1 cellular context compared by ENCODE assay signal in the genomic region with DNA sequence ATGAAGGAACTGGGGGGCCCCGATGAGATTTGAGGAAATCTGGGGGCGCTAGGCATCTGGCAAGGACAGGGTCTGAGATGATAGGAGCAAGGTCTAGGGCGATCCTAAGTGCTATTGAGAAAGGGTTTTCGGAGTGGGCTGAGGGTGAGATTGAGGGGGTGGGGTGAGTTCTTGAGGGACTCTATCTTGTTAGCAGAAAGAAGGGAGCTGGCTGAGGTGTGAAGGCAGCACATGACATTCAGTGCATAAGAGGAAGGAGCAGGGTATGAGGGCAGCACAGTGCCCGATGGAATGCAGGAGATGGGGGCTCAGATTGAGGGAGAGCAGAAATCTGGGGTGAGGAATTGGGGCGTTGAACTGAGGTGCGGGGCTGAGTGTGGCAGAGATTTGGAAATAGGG.
TF ChIP-seq lines count a peak whose summit lies in the region.

No MANE protein-coding gene starts in this region.

TF ChIP-seq in GM23338, 12 proteins besides CTCF, POLR2A, EP300 and RAD21 (continued from another document):
- TF ChIP-seq, protein P1, sequence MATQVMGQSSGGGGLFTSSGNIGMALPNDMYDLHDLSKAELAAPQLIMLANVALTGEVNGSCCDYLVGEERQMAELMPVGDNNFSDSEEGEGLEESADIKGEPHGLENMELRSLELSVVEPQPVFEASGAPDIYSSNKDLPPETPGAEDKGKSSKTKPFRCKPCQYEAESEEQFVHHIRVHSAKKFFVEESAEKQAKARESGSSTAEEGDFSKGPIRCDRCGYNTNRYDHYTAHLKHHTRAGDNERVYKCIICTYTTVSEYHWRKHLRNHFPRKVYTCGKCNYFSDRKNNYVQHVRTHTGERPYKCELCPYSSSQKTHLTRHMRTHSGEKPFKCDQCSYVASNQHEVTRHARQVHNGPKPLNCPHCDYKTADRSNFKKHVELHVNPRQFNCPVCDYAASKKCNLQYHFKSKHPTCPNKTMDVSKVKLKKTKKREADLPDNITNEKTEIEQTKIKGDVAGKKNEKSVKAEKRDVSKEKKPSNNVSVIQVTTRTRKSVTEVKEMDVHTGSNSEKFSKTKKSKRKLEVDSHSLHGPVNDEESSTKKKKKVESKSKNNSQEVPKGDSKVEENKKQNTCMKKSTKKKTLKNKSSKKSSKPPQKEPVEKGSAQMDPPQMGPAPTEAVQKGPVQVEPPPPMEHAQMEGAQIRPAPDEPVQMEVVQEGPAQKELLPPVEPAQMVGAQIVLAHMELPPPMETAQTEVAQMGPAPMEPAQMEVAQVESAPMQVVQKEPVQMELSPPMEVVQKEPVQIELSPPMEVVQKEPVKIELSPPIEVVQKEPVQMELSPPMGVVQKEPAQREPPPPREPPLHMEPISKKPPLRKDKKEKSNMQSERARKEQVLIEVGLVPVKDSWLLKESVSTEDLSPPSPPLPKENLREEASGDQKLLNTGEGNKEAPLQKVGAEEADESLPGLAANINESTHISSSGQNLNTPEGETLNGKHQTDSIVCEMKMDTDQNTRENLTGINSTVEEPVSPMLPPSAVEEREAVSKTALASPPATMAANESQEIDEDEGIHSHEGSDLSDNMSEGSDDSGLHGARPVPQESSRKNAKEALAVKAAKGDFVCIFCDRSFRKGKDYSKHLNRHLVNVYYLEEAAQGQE (IDR thresholded peaks at IDR 0.05; ENCODE audit: unreplicated experiment): no peak
- no peak for TF ChIP-seq JUNB (IDR thresholded peaks at IDR 0.05; ENCODE audit: unreplicated experiment)
- TF ChIP-seq NANOG (IDR thresholded peaks at IDR 0.05; ENCODE audit: borderline replicate concordance): no peak
- TF ChIP-seq, protein P2, sequence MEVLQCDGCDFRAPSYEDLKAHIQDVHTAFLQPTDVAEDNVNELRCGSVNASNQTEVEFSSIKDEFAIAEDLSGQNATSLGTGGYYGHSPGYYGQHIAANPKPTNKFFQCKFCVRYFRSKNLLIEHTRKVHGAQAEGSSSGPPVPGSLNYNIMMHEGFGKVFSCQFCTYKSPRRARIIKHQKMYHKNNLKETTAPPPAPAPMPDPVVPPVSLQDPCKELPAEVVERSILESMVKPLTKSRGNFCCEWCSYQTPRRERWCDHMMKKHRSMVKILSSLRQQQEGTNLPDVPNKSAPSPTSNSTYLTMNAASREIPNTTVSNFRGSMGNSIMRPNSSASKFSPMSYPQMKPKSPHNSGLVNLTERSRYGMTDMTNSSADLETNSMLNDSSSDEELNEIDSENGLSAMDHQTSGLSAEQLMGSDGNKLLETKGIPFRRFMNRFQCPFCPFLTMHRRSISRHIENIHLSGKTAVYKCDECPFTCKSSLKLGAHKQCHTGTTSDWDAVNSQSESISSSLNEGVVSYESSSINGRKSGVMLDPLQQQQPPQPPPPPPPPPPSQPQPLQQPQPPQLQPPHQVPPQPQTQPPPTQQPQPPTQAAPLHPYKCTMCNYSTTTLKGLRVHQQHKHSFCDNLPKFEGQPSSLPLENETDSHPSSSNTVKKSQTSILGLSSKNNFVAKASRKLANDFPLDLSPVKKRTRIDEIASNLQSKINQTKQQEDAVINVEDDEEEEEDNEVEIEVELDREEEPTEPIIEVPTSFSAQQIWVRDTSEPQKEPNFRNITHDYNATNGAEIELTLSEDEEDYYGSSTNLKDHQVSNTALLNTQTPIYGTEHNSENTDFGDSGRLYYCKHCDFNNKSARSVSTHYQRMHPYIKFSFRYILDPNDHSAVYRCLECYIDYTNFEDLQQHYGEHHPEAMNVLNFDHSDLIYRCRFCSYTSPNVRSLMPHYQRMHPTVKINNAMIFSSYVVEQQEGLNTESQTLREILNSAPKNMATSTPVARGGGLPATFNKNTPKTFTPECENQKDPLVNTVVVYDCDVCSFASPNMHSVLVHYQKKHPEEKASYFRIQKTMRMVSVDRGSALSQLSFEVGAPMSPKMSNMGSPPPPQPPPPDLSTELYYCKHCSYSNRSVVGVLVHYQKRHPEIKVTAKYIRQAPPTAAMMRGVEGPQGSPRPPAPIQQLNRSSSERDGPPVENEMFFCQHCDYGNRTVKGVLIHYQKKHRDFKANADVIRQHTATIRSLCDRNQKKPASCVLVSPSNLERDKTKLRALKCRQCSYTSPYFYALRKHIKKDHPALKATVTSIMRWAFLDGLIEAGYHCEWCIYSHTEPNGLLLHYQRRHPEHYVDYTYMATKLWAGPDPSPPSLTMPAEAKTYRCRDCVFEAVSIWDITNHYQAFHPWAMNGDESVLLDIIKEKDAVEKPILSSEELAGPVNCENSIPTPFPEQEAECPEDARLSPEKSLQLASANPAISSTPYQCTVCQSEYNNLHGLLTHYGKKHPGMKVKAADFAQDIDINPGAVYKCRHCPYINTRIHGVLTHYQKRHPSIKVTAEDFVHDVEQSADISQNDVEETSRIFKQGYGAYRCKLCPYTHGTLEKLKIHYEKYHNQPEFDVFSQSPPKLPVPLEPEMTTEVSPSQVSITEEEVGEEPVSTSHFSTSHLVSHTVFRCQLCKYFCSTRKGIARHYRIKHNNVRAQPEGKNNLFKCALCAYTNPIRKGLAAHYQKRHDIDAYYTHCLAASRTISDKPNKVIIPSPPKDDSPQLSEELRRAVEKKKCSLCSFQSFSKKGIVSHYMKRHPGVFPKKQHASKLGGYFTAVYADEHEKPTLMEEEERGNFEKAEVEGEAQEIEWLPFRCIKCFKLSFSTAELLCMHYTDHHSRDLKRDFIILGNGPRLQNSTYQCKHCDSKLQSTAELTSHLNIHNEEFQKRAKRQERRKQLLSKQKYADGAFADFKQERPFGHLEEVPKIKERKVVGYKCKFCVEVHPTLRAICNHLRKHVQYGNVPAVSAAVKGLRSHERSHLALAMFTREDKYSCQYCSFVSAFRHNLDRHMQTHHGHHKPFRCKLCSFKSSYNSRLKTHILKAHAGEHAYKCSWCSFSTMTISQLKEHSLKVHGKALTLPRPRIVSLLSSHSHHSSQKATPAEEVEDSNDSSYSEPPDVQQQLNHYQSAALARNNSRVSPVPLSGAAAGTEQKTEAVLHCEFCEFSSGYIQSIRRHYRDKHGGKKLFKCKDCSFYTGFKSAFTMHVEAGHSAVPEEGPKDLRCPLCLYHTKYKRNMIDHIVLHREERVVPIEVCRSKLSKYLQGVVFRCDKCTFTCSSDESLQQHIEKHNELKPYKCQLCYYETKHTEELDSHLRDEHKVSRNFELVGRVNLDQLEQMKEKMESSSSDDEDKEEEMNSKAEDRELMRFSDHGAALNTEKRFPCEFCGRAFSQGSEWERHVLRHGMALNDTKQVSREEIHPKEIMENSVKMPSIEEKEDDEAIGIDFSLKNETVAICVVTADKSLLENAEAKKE (CRISPR knock-in tag; IDR thresholded peaks at IDR 0.05): no peak
- TF ChIP-seq, protein P3, sequence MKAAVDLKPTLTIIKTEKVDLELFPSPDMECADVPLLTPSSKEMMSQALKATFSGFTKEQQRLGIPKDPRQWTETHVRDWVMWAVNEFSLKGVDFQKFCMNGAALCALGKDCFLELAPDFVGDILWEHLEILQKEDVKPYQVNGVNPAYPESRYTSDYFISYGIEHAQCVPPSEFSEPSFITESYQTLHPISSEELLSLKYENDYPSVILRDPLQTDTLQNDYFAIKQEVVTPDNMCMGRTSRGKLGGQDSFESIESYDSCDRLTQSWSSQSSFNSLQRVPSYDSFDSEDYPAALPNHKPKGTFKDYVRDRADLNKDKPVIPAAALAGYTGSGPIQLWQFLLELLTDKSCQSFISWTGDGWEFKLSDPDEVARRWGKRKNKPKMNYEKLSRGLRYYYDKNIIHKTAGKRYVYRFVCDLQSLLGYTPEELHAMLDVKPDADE (IDR thresholded peaks at IDR 0.05): no peak
- TF ChIP-seq CREB1 (CRISPR knock-in tag; IDR thresholded peaks at IDR 0.05; ENCODE audit: low read depth): no peak
- TF ChIP-seq ZNF331 (CRISPR knock-in tag; IDR thresholded peaks at IDR 0.05; ENCODE audit: low read depth): no peak
- TF ChIP-seq EZH2phosphoT487 (IDR thresholded peaks at IDR 0.05; ENCODE audit: unreplicated experiment): no peak
- TF ChIP-seq STAT1 (IDR thresholded peaks at IDR 0.05; ENCODE audit: unreplicated experiment): no peak
- no peak for TF ChIP-seq POLR2AphosphoS5 (IDR thresholded peaks at IDR 0.05; ENCODE audit: low read depth)
